ENCODE assay signal across 19 cellular contexts in the genomic region with DNA sequence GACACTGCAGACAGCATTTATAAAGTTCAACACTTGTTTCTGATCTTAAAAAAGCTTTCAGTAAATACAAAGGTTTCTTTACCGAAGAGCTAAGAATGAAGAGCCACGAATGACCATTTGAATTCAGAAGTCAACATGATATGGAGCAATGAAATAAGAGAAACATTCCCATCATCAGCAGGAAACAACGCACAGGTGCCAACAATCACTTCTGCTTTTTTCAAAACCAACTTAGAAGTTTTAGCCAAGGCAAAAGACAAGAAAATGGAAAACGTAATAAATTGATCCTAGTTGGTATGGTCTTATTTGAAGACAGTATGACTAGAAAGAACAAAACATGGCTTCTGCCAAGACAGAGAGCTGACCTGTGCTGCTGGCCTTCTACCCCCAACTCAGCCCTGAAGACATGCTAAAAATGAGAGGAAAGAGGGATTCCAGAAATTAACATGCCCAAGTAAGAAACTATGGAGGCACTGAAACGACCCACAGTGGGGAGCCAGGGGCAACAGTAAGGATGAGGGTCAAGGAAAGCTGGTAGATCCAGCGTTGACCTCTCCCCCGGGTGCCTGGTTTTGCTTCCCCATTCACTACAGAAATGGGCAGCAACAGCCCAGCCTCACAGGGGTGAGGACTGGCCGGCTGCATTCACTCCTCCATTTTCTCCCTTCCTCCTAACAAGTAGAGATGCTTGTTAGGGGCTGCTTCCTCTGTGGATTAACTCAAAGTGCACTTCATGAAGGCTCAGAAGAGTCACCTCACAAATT.
"Had no signal": no experiment of that assay in that cellular context is flagged by ENCODE, and none has a peak within 500 bp of the region (broad histone marks: within the 10 kb centered on the region; RNA-seq: fewer than 3 reads in every experiment).

No MANE protein-coding gene starts in this region.

- H3K27ac ChIP-seq: coronary artery, heart left ventricle, right lobe of liver, skin epidermis, suprapubic skin, tibial nerve had no signal

- H3K4me3 Mint-ChIP-seq: activated naive CD4-positive, alpha-beta T cell treated with anti-CD3 and anti-CD28 coated beads for 36 hours; activated naive CD8-positive, alpha-beta T cell treated with anti-CD3 and anti-CD28 coated beads, Interleukin-2, amount 10 ng/mL, durations not matched to agents 7 days and 5 days; stimulated activated naive CD8-positive, alpha-beta T cell treated with anti-CD3 and anti-CD28 coated beads, Interleukin-15, amount 100 ng/mL, for 72 hours; WTC11 had no signal

- DNase-seq: activated CD4-positive, alpha-beta T cell treated with anti-CD3 and anti-CD28 coated beads for 4 hours; activated CD4-positive, alpha-beta T cell treated with anti-CD3 and anti-CD28 coated beads, Interleukin-2, amount 50 U/mL, for 48 hours; activated naive CD4-positive, alpha-beta T cell treated with anti-CD3 and anti-CD28 coated beads for 36 hours; activated naive CD8-positive, alpha-beta T cell treated with anti-CD3 and anti-CD28 coated beads, Interleukin-2, amount 10 ng/mL, durations not matched to agents 7 days and 5 days; activated T-cell treated with anti-CD3 and anti-CD28 coated beads, Interleukin-2, amount 50 U/mL, for 48 hours; amygdala; cerebellar nuclear complex; heart left ventricle; left colon; mesenchymal stem cell; occipital lobe; right lobe of liver; stimulated activated CD4-positive, alpha-beta T cell treated with anti-CD3 and anti-CD28 coated beads, Interleukin-1b, Interleukin-23, amount 100 ng/mL, for 48 hours; stimulated activated naive CD8-positive, alpha-beta T cell treated with anti-CD3 and anti-CD28 coated beads, Interleukin-15, amount 100 ng/mL, for 72 hours had no signal

- H3K27me3 ChIP-seq: heart left ventricle, right lobe of liver, suprapubic skin, tibial nerve had no signal

- ATAC-seq: heart left ventricle; left colon; right lobe of liver; stimulated activated naive CD8-positive, alpha-beta T cell treated with anti-CD3 and anti-CD28 coated beads, Interleukin-15, amount 100 ng/mL, for 72 hours; WTC11 had no signal

- H3K9me3 Mint-ChIP-seq: activated naive CD4-positive, alpha-beta T cell treated with anti-CD3 and anti-CD28 coated beads for 36 hours; stimulated activated naive CD8-positive, alpha-beta T cell treated with anti-CD3 and anti-CD28 coated beads, Interleukin-15, amount 100 ng/mL, for 72 hours had no signal

- H3K36me3 ChIP-seq: heart left ventricle, right lobe of liver, suprapubic skin, tibial nerve had no signal

- H3K4me1 ChIP-seq: suprapubic skin had no signal

- H3K9me3 ChIP-seq: heart left ventricle, right lobe of liver, suprapubic skin, tibial nerve had no signal

- H3K4me3 ChIP-seq: coronary artery, heart left ventricle, right lobe of liver, skin epidermis, suprapubic skin, tibial nerve had no signal

- H3K27me3 Mint-ChIP-seq: activated naive CD8-positive, alpha-beta T cell treated with anti-CD3 and anti-CD28 coated beads, Interleukin-2, amount 10 ng/mL, durations not matched to agents 7 days and 5 days; stimulated activated naive CD8-positive, alpha-beta T cell treated with anti-CD3 and anti-CD28 coated beads, Interleukin-15, amount 100 ng/mL, for 72 hours had no signal

- H3K36me3 Mint-ChIP-seq: WTC11 had no signal

- H3K27ac Mint-ChIP-seq: activated naive CD4-positive, alpha-beta T cell treated with anti-CD3 and anti-CD28 coated beads for 36 hours; activated naive CD8-positive, alpha-beta T cell treated with anti-CD3 and anti-CD28 coated beads, Interleukin-2, amount 10 ng/mL, durations not matched to agents 7 days and 5 days; stimulated activated naive CD8-positive, alpha-beta T cell treated with anti-CD3 and anti-CD28 coated beads, Interleukin-15, amount 100 ng/mL, for 72 hours; WTC11 had no signal
